ENCODE assay signal across 9 cellular contexts in the genomic region with DNA sequence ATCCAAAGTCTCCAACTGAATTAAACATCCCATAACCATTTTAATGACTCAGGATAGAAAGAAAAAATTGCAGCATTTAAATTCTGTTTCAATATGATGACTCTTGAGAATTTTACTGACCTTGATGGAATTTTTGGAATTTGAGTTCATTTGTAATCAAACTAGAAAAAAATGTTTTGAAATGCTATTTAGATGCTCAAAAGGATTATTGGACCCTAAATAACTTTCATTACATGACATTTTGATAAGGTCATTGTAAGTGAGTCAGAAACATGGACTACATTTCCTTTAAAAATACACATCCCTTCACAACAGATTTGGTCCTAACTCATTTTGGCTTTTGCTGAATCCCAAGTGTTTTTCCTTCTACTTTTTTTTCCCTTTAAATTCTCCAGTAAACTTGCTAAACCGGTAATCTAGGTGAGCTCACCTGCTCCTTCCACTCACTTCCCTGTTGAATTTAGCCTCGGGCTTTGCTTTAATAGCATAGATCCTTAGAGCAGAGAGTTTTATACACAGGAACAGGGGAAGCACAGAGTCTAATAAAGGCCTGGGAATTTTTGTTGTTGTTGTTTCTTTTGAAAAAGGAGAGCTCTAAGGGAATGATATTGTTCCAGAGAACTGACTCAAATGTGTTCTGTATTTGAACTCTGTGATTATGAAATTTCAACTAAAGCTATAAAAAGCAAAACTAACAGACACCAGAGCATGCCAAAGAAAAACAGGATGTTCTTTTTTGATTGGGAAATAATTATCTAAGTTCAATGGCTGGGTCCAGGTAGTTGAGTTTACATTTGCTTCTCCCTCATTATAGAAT.
DNase-seq lines count a peak whose midpoint lies in the region; ATAC-seq and TF ChIP-seq lines count a peak whose summit lies in the region.
"Had no signal": no experiment of that assay in that cellular context is flagged by ENCODE, and none has a peak within 500 bp of the region (broad histone marks: within the 10 kb centered on the region; RNA-seq: fewer than 3 reads in every experiment).

No MANE protein-coding gene starts in this region.

- TF ChIP-seq CTCF in AG10803 (conservative IDR thresholded peaks at IDR 0.05; ENCODE audit: low read length) (no peak), colonic mucosa (IDR thresholded peaks at IDR 0.05) (no peak), mucosa of descending colon (IDR thresholded peaks at IDR 0.05) (no peak)

- H3K36me3 ChIP-seq in colonic mucosa (no peaks in the 10 kb centered on the region), mucosa of descending colon (ENCODE audit: low read depth) (no peaks in the 10 kb centered on the region), HAP-1 (replicated peaks) (no peaks in the 10 kb centered on the region)

- H3K27me3 ChIP-seq in colonic mucosa (no peaks in the 10 kb centered on the region), HAP-1 (ENCODE audit: low read depth) (no peaks in the 10 kb centered on the region)

- intact Hi-C loops in colonic mucosa (cut with DNase I) (no loop called here), mucosa of descending colon (cut with DNase I, micrococcal nuclease) (no loop called here)

- DNase-seq in AG10803 (ENCODE audit: low read depth) (peak; percentile 90), NCI-H146 treated with DMSO at 0.1 percent for 48 hours (lab: John Stamatoyannopoulos, UW; ENCODE audit: unreplicated experiment) (peak; percentile 84), colonic mucosa (peak; percentile 42), mucosa of descending colon (peak in 1 of 3 donors; percentile 38), NCI-H128 (lab: John Stamatoyannopoulos, UW; ENCODE audit: unreplicated experiment) (no peak), superior temporal gyrus (ENCODE audit: extremely low spot score) (no peak), HAP-1 (ENCODE audit: low spot score in 2 of 2) (no peak)

- H3K4me1 ChIP-seq in colonic mucosa (no peaks in the 10 kb centered on the region), mucosa of descending colon (ENCODE audit: low read depth) (peaks cover 11% of the 10 kb centered on the region), HAP-1 (peaks cover 15% of the 10 kb centered on the region)

- peak overlapping the region; percentile 29 for H3K27ac ChIP-seq in colonic mucosa
- H3K27ac ChIP-seq: HL-60 had no signal

- H3K9ac ChIP-seq in colonic mucosa (ENCODE audit: low read depth in 2 of 2, low read length in 2 of 2), result no peak overlapping the region

- no peak overlapping the region for H3K4me3 ChIP-seq in AG10803 (ENCODE audit: low read length)
- H3K4me3 ChIP-seq in colonic mucosa, result no peak overlapping the region
- no peak overlapping the region for H3K4me3 ChIP-seq in mucosa of descending colon
- H3K4me3 ChIP-seq in HAP-1, result no peak overlapping the region

- in situ Hi-C loops in HAP-1 (cut with MboI; ENCODE audit: low sequenced_read_pairs), result no loop called here

- ATAC-seq in mucosa of descending colon, result peak; percentile 90
- no peak for ATAC-seq in HG02973 (IDR thresholded peaks at IDR 0.05; ENCODE audit: unreplicated experiment)

- H3K9me3 ChIP-seq in colonic mucosa (no peaks in the 10 kb centered on the region), mucosa of descending colon (peaks cover 7% of the 10 kb centered on the region), HAP-1 (no peaks in the 10 kb centered on the region; the same call in 1 of the 2 replicates)

Comparison
In these comparisons a context has a peak if more than half of its experiments do, and no peak if none do; other contexts are left out.
1. DNase-seq: peak in AG10803 (single experiment), NCI-H146 treated with DMSO at 0.1 percent for 48 hours (single experiment) and colonic mucosa (single experiment); none in NCI-H128 (single experiment), superior temporal gyrus (single experiment) and HAP-1 (0 of 2).